1 cellular context compared by ENCODE assay signal in the genomic region with DNA sequence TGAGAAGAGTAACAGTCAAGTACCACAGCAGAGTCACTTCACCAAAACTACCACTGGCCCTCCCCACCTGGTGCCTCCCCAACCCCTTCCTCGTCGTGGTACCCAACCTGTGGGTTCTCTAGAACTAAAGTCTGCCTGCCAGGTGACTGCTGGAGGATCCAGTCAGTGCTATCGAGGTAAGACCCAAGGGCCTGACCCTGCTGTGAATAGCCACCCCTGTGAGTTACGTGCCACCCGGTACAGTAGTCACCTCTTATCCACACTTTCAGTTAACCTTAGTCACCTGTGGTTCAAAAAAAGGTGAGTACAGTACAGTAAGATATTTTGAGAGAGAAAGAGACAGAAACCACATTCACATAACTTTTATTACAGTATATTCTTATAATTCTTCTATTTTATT.
TF ChIP-seq lines count a peak whose summit lies in the region.

No MANE protein-coding gene starts in this region.

TF ChIP-seq in endothelial cell of umbilical vein, 7 proteins besides CTCF, POLR2A, EP300 and RAD21:
- TF ChIP-seq JUN (IDR thresholded peaks at IDR 0.05; ENCODE audit: borderline replicate concordance, insufficient read depth, insufficient read length, low read depth) (no peak), FOS (IDR thresholded peaks at IDR 0.05; ENCODE audit: borderline replicate concordance, insufficient read depth, low read length) (no peak), MYC (IDR thresholded peaks at IDR 0.05; ENCODE audit: low read depth, low read length) (no peak), GATA2 (IDR thresholded peaks at IDR 0.05; ENCODE audit: insufficient read depth, insufficient read length, low read depth, low read length) (no peak), POLR2AphosphoS5 (IDR thresholded peaks at IDR 0.05; ENCODE audit: insufficient read depth, low read depth, low read length) (no peak), EZH2 (IDR thresholded peaks at IDR 0.05; ENCODE audit: borderline replicate concordance, low read depth, low read length, severe bottlenecking) (no peak)
- TF ChIP-seq, protein P1, sequence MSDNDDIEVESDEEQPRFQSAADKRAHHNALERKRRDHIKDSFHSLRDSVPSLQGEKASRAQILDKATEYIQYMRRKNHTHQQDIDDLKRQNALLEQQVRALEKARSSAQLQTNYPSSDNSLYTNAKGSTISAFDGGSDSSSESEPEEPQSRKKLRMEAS (IDR thresholded peaks at IDR 0.05; ENCODE audit: insufficient read depth, insufficient read length): no peak
